ENCODE assay signal across 26 cellular contexts in genomic region chr7:80602007-80602406, GRCh38. TPM values are rescaled to one million over a fixed set of nuclear protein-coding genes. Genes with fewer than 3 reads are reported as not detected.
"Had no signal": no experiment of that assay in that cellular context is flagged by ENCODE, and none has a peak within 500 bp of the region (broad histone marks: within the 10 kb centered on the region; RNA-seq: fewer than 3 reads in every experiment).

No MANE protein-coding gene starts in this region.

- H3K36me3 ChIP-seq: transverse colon, uterus had no signal

- H3K4me3 Mint-ChIP-seq: activated B cell treated with CpG ODN at 0.5 μM for 24 hours; activated CD4-positive, alpha-beta T cell treated with anti-CD3 and anti-CD28 coated beads for 36 hours; activated naive CD4-positive, alpha-beta T cell treated with anti-CD3 and anti-CD28 coated beads, Interleukin-2, amount 10 ng/mL, durations not matched to agents 7 days and 5 days; activated T-cell treated with anti-CD3 and anti-CD28 coated beads, Interleukin-2, amount 50 U/mL, for 4 hours; naive B cell; neural crest cell; stimulated activated effector memory CD8-positive, alpha-beta T cell treated with anti-CD3 and anti-CD28 coated beads, Interleukin-12 subunit alpha, Interleukin-12 subunit beta, amount 100 ng/mL, for 72 hours; stimulated activated naive CD8-positive, alpha-beta T cell treated with anti-CD3 and anti-CD28 coated beads, Interleukin-15, amount 100 ng/mL, for 72 hours; T-helper 17 cell had no signal

- DNase-seq: activated B cell treated with CpG ODN at 0.5 μM for 24 hours; activated CD4-positive, alpha-beta T cell treated with anti-CD3 and anti-CD28 coated beads for 36 hours; activated CD4-positive, alpha-beta T cell treated with anti-CD3 and anti-CD28 coated beads, Interleukin-2, amount 50 U/mL, for 4 hours; activated CD8-positive, alpha-beta memory T cell treated with anti-CD3 and anti-CD28 coated beads, Interleukin-2, amount 50 U/mL, for 48 hours; activated effector memory CD4-positive, alpha-beta T cell treated with Interleukin-2 at 50 U/mL for 16 hours; activated naive CD4-positive, alpha-beta T cell treated with anti-CD3 and anti-CD28 coated beads, Interleukin-2, amount 10 ng/mL, durations not matched to agents 7 days and 5 days; activated T-cell treated with anti-CD3 and anti-CD28 coated beads, Interleukin-2, amount 50 U/mL, for 4 hours; body of pancreas; caudate nucleus; dermis blood vessel endothelial cell; effector CD8-positive, alpha-beta T cell; erythroblast; foreskin melanocyte; glutamatergic neuron; hypothalamus; naive B cell; stimulated activated CD4-positive, alpha-beta T cell treated with anti-CD3 and anti-CD28 coated beads, Interleukin-2, amount 100 ng/mL, for 24 hours; stimulated activated naive CD8-positive, alpha-beta T cell treated with anti-CD3 and anti-CD28 coated beads, Interleukin-15, amount 100 ng/mL, for 72 hours; SW 1271; T-helper 17 cell; transverse colon; uterus had no signal

- H3K9me3 Mint-ChIP-seq: activated B cell treated with CpG ODN at 0.5 μM for 24 hours; activated naive CD4-positive, alpha-beta T cell treated with anti-CD3 and anti-CD28 coated beads, Interleukin-2, amount 10 ng/mL, durations not matched to agents 7 days and 5 days; activated T-cell treated with anti-CD3 and anti-CD28 coated beads, Interleukin-2, amount 50 U/mL, for 4 hours; naive B cell; neural crest cell; stimulated activated naive CD8-positive, alpha-beta T cell treated with anti-CD3 and anti-CD28 coated beads, Interleukin-15, amount 100 ng/mL, for 72 hours had no signal

- H3K36me3 Mint-ChIP-seq: activated naive CD4-positive, alpha-beta T cell treated with anti-CD3 and anti-CD28 coated beads, Interleukin-2, amount 10 ng/mL, durations not matched to agents 7 days and 5 days; naive B cell; stimulated activated effector memory CD8-positive, alpha-beta T cell treated with anti-CD3 and anti-CD28 coated beads, Interleukin-12 subunit alpha, Interleukin-12 subunit beta, amount 100 ng/mL, for 72 hours had no signal

- H3K4me1 Mint-ChIP-seq: activated B cell treated with CpG ODN at 0.5 μM for 24 hours; activated CD4-positive, alpha-beta T cell treated with anti-CD3 and anti-CD28 coated beads for 36 hours; activated naive CD4-positive, alpha-beta T cell treated with anti-CD3 and anti-CD28 coated beads, Interleukin-2, amount 10 ng/mL, durations not matched to agents 7 days and 5 days; naive B cell; neural crest cell; stimulated activated effector memory CD8-positive, alpha-beta T cell treated with anti-CD3 and anti-CD28 coated beads, Interleukin-12 subunit alpha, Interleukin-12 subunit beta, amount 100 ng/mL, for 72 hours; stimulated activated naive CD8-positive, alpha-beta T cell treated with anti-CD3 and anti-CD28 coated beads, Interleukin-15, amount 100 ng/mL, for 72 hours; T-helper 17 cell had no signal

- H3K27me3 Mint-ChIP-seq: activated B cell treated with CpG ODN at 0.5 μM for 24 hours; activated CD4-positive, alpha-beta T cell treated with anti-CD3 and anti-CD28 coated beads for 36 hours; activated naive CD4-positive, alpha-beta T cell treated with anti-CD3 and anti-CD28 coated beads, Interleukin-2, amount 10 ng/mL, durations not matched to agents 7 days and 5 days; naive B cell; stimulated activated naive CD8-positive, alpha-beta T cell treated with anti-CD3 and anti-CD28 coated beads, Interleukin-15, amount 100 ng/mL, for 72 hours; T-helper 17 cell had no signal

- H3K27ac ChIP-seq: body of pancreas, skin epidermis, transverse colon, uterus had no signal

- ATAC-seq: activated CD4-positive, alpha-beta T cell treated with anti-CD3 and anti-CD28 coated beads for 36 hours; activated T-cell treated with anti-CD3 and anti-CD28 coated beads, Interleukin-2, amount 50 U/mL, for 4 hours; body of pancreas; stimulated activated effector memory CD8-positive, alpha-beta T cell treated with anti-CD3 and anti-CD28 coated beads, Interleukin-12 subunit alpha, Interleukin-12 subunit beta, amount 100 ng/mL, for 72 hours; stimulated activated naive CD8-positive, alpha-beta T cell treated with anti-CD3 and anti-CD28 coated beads, Interleukin-15, amount 100 ng/mL, for 72 hours; T-helper 17 cell had no signal

- H3K27ac Mint-ChIP-seq: activated B cell treated with CpG ODN at 0.5 μM for 24 hours; activated CD4-positive, alpha-beta T cell treated with anti-CD3 and anti-CD28 coated beads for 36 hours; activated naive CD4-positive, alpha-beta T cell treated with anti-CD3 and anti-CD28 coated beads, Interleukin-2, amount 10 ng/mL, durations not matched to agents 7 days and 5 days; naive B cell; stimulated activated effector memory CD8-positive, alpha-beta T cell treated with anti-CD3 and anti-CD28 coated beads, Interleukin-12 subunit alpha, Interleukin-12 subunit beta, amount 100 ng/mL, for 72 hours; stimulated activated naive CD8-positive, alpha-beta T cell treated with anti-CD3 and anti-CD28 coated beads, Interleukin-15, amount 100 ng/mL, for 72 hours; T-helper 17 cell had no signal

- H3K9me3 ChIP-seq: body of pancreas, transverse colon, uterus had no signal

- H3K4me1 ChIP-seq: body of pancreas, transverse colon, uterus had no signal

- H3K27me3 ChIP-seq: body of pancreas, transverse colon, uterus had no signal

- H3K4me3 ChIP-seq: body of pancreas, skin epidermis, transverse colon, uterus had no signal

RNA-seq across cellular contexts. Expression of gene CD36, which starts 36.4 kb away (rescaled TPM):
- total RNA-seq: activated CD4-positive, alpha-beta T cell treated with anti-CD3 and anti-CD28 coated beads for 36 hours; activated CD8-positive, alpha-beta memory T cell treated with anti-CD3 and anti-CD28 coated beads for 36 hours had no signal
